ENCODE assay signal across 17 cellular contexts in genomic region chr13:48596128-48596429, GRCh38. TPM values are rescaled to one million over a fixed set of nuclear protein-coding genes. Genes with fewer than 3 reads are reported as not detected.
DNase-seq lines count a peak whose midpoint lies in the region; ATAC-seq, FAIRE-seq and TF ChIP-seq lines count a peak whose summit lies in the region.
"Had no signal": no experiment of that assay in that cellular context is flagged by ENCODE, and none has a peak within 500 bp of the region (broad histone marks: within the 10 kb centered on the region; RNA-seq: fewer than 3 reads in every experiment).

No MANE protein-coding gene starts in this region.

- 0 out of 2 replicates have a peak overlapping the region, but pooled peaks have one; percentile 2 for H3K4me3 ChIP-seq in OCI-LY3 (ENCODE audit: low read length)
- no peak overlapping the region for H3K4me3 ChIP-seq in H1 (ENCODE audit: extremely low read depth in 1 of 4, insufficient read depth in 2 of 4, low read depth in 3 of 4, low read length in 4 of 4)
- H3K4me3 ChIP-seq in neuronal stem cell (ENCODE audit: low read length in 2 of 2) = no peak overlapping the region
- H3K4me3 ChIP-seq in uterus = no peak overlapping the region
- H3K4me3 ChIP-seq: GM12878, GM23338, SJCRH30 had no signal

- H2BK120ac ChIP-seq in H1 (replicated peaks; ENCODE audit: low read depth, low read length) = peak overlapping the region; percentile 84
- no peak overlapping the region for H2BK120ac ChIP-seq in neuronal stem cell (ENCODE audit: low read depth, low read length)

- no peak overlapping the region for H3K23ac ChIP-seq in H1 (ENCODE audit: insufficient read length)
- no peak overlapping the region for H3K23ac ChIP-seq in neuronal stem cell (ENCODE audit: low read depth, low read length, poor library complexity)

- TF ChIP-seq RAD21 in H1 (IDR thresholded peaks at IDR 0.05 in 1 of 2, conservative IDR thresholded peaks at IDR 0.05 in 1 of 2; ENCODE audit: low read depth in 2 of 2, low read length in 2 of 2) = no peak

- no peak overlapping the region for H3K56ac ChIP-seq in H1 (replicated peaks; ENCODE audit: insufficient read length, low read depth, low read length)

- intact Hi-C loops in uterus (cut with DNase I; ENCODE audit: low total_unique reads) = no loop called here

- no peaks in the 10 kb centered on the region; the same call in 1 of the 2 replicates for H3K23me2 ChIP-seq in H1 (ENCODE audit: low read depth, low read length)

- no peak overlapping the region; the same call in 1 of the 2 replicates for H2BK12ac ChIP-seq in H1 (ENCODE audit: low read depth, low read length)
- H2BK12ac ChIP-seq in neuronal stem cell (ENCODE audit: low read length) = no peak overlapping the region

- TF ChIP-seq CTCF in OCI-LY3 (IDR thresholded peaks at IDR 0.05; ENCODE audit: low read depth, low read length) (no peak), H1 (IDR thresholded peaks at IDR 0.05; ENCODE audit: control extremely low read depth in 1 of 3, insufficient read depth in 1 of 3, low read depth in 1 of 3, low read length in 3 of 3) (no peak), uterus (IDR thresholded peaks at IDR 0.05) (no peak)

- no peak for TF ChIP-seq EP300 in H1 (IDR thresholded peaks at IDR 0.05; ENCODE audit: borderline replicate concordance in 1 of 2, low read depth in 2 of 2, low read length in 2 of 2)

- H3K27me3 ChIP-seq in OCI-LY3 (ENCODE audit: low read depth, low read length) (no peaks in the 10 kb centered on the region), H1 (replicated peaks in 1 of 4; ENCODE audit: control insufficient read depth in 3 of 4, extremely low read depth in 1 of 4, insufficient read depth in 3 of 4, low read length in 3 of 4) (no peaks in the 10 kb centered on the region), neuronal stem cell (ENCODE audit: control insufficient read depth in 3 of 3, insufficient read depth in 3 of 3, low read depth in 1 of 3, low read length in 3 of 3) (no peaks in the 10 kb centered on the region), uterus (no peaks in the 10 kb centered on the region)
- H3K27me3 ChIP-seq: SJCRH30 had no signal

- CTCF ChIA-PET in H1 (lab: Charles Lee; ENCODE audit: partially characterized antibody) = interaction anchor here (0.7 to 4.7 kb wide), 12 partner anchors 13 to 407 kb away, joined by 3 to 68 read pairs (median 6); no protein-coding TSS in a partner anchor

- peaks cover 53% of the 10 kb centered on the region for H3K4me1 ChIP-seq in OCI-LY3 (ENCODE audit: low read length)
- H3K4me1 ChIP-seq in H1 (replicated peaks in 1 of 4; ENCODE audit: control insufficient read depth in 3 of 4, insufficient read depth in 4 of 4, low read length in 3 of 4) = peaks cover 8 to 25% (median 19%) of the 10 kb centered on the region in 4 experiments
- H3K4me1 ChIP-seq in neuronal stem cell (ENCODE audit: control insufficient read depth in 2 of 2, insufficient read depth in 1 of 2, low read depth in 1 of 2, low read length in 2 of 2) = peaks cover 0 to 13% of the 10 kb centered on the region in 2 donors
- no peaks in the 10 kb centered on the region for H3K4me1 ChIP-seq in uterus

- no peak overlapping the region for H2BK5ac ChIP-seq in H1 (ENCODE audit: low read depth, low read length)
- H2BK5ac ChIP-seq in neuronal stem cell (ENCODE audit: low read length) = no peak overlapping the region

- no peaks in the 10 kb centered on the region for H3K79me1 ChIP-seq in H1 (ENCODE audit: low read depth, low read length)
- no peaks in the 10 kb centered on the region for H3K79me1 ChIP-seq in neuronal stem cell (ENCODE audit: low read depth, low read length)

- WGBS in H1 (ENCODE audit: extremely low coverage in 1 of 2, insufficient coverage in 1 of 2, insufficient read length in 1 of 2, insufficient replicate concordance in 2 of 2, low coverage in 1 of 2, low lambda C conversion rate in 2 of 2, missing lambda C conversion rate in 1 of 2), 2 experiments = 94% methylated on average over 2 of the region's 2 CpGs; no CpG with 5 or more reads in 1 of the 2 experiments
- WGBS in neuronal stem cell (ENCODE audit: extremely low coverage in 2 of 2, insufficient read length in 2 of 2, insufficient replicate concordance in 1 of 2), 2 donors = no CpG with 5 or more reads among the region's 2 CpGs

- DNase-seq in NCI-H146 treated with DMSO at 0.1 percent for 48 hours (lab: John Stamatoyannopoulos, UW; ENCODE audit: unreplicated experiment) (peak; percentile 2), NCI-H146 (lab: John Stamatoyannopoulos, UW) (no peak), H1 (ENCODE audit: low read depth in 1 of 2, low spot score in 2 of 2) (no peak), neuronal stem cell (ENCODE audit: low spot score) (no peak), uterus (no peak), SIG-M5 treated with dmso at 0.1 percent for 504 hours (lab: John Stamatoyannopoulos, UW; ENCODE audit: unreplicated experiment) (no peak)
- DNase-seq: NCI-H1417 treated with DMSO at 0.1 percent for 48 hours, NCI-H2029 treated with DMSO at 0.1 percent for 48 hours, NCI-H446 treated with DMSO at 0.1 percent for 48 hours had no signal

- H2BK15ac ChIP-seq in H1 (ENCODE audit: low read length) (no peak overlapping the region), neuronal stem cell (ENCODE audit: low read length) (no peak overlapping the region)

- H4K8ac ChIP-seq in H1 (ENCODE audit: extremely low read depth, insufficient read depth, low read length) (no peak overlapping the region), neuronal stem cell (ENCODE audit: low read depth, low read length) (no peak overlapping the region)

- no peak overlapping the region for H3K4ac ChIP-seq in H1 (replicated peaks; ENCODE audit: insufficient read length, low read depth, low read length)
- no peak overlapping the region for H3K4ac ChIP-seq in neuronal stem cell (ENCODE audit: low read length)

- H3K9ac ChIP-seq in OCI-LY3 (ENCODE audit: low read length) (peak overlapping the region; percentile 25; the same call in 1 of the 2 replicates), H1 (replicated peaks in 1 of 4; ENCODE audit: extremely low read depth in 1 of 4, low read depth in 3 of 4, low read length in 3 of 4) (no peak overlapping the region), neuronal stem cell (ENCODE audit: low read depth, low read length, poor library complexity) (no peak overlapping the region)

- TF ChIP-seq POLR2A in H1 (IDR thresholded peaks at IDR 0.05; ENCODE audit: control extremely low read depth in 1 of 2, low read depth in 2 of 2, low read length in 2 of 2) = no peak
- TF ChIP-seq POLR2A in uterus (IDR thresholded peaks at IDR 0.05) = no peak

- no peaks in the 10 kb centered on the region for H4K20me1 ChIP-seq in OCI-LY3 (ENCODE audit: insufficient read depth, low read length)
- no peaks in the 10 kb centered on the region for H4K20me1 ChIP-seq in H1 (replicated peaks in 1 of 2; ENCODE audit: control insufficient read depth in 1 of 2, insufficient read depth in 2 of 2, low read length in 2 of 2)

- H3K9me3 ChIP-seq in OCI-LY3 (ENCODE audit: insufficient read depth, low read length) (no peaks in the 10 kb centered on the region), H1 (ENCODE audit: insufficient read depth in 2 of 2, low read depth in 1 of 2, low read length in 1 of 2) (0 out of 4 replicates have a peak, but pooled peaks cover 4 to 5% of the 10 kb centered on the region in 2 experiments), neuronal stem cell (replicated peaks in 1 of 2; ENCODE audit: control insufficient read depth in 2 of 2, insufficient read depth in 1 of 2, low read depth in 1 of 2, low read length in 2 of 2) (peaks cover 0 to 5% of the 10 kb centered on the region in 2 donors), uterus (no peaks in the 10 kb centered on the region)
- H3K9me3 ChIP-seq: SJCRH30 had no signal

- H3K18ac ChIP-seq in H1 (ENCODE audit: extremely low read depth, low read length) (no peak overlapping the region), neuronal stem cell (ENCODE audit: low read length) (peak overlapping the region; percentile 2)

- H2BK20ac ChIP-seq in H1 (ENCODE audit: low read length) = no peak overlapping the region

- H3K14ac ChIP-seq in H1 (ENCODE audit: insufficient read length) = no peak overlapping the region
- H3K14ac ChIP-seq in neuronal stem cell (ENCODE audit: low read length) = no peak overlapping the region

- peak overlapping the region; percentile 86 for H4K91ac ChIP-seq in H1 (replicated peaks; ENCODE audit: insufficient read length, low read length)
- no peak overlapping the region for H4K91ac ChIP-seq in neuronal stem cell (ENCODE audit: low read depth, low read length, poor library complexity)

- H4K5ac ChIP-seq in H1 (ENCODE audit: insufficient read length, low read depth, low read length) = no peak overlapping the region

- H2AFZ ChIP-seq in OCI-LY3 (ENCODE audit: low read depth, low read length) (peak overlapping the region; percentile 84), H1 (ENCODE audit: low read length) (no peak overlapping the region; the same call in 1 of the 2 replicates), neuronal stem cell (ENCODE audit: low read length) (no peak overlapping the region)

- no peak for FAIRE-seq in H1 (lab: Jason Lieb, UNC)

- H2AK5ac ChIP-seq in H1 (ENCODE audit: low read depth, low read length) (no peak overlapping the region), neuronal stem cell (ENCODE audit: low read depth, low read length) (no peak overlapping the region)

- H3K79me2 ChIP-seq in OCI-LY3 (ENCODE audit: low read length) (no peaks in the 10 kb centered on the region), H1 (ENCODE audit: control insufficient read depth in 1 of 2, insufficient read depth in 2 of 2, low read length in 2 of 2) (no peaks in the 10 kb centered on the region)

- POLR2A ChIA-PET in H1 (lab: Charles Lee; ENCODE audit: partially characterized antibody) = no interaction called here

- no peak for ATAC-seq in HG03095 (IDR thresholded peaks at IDR 0.05; ENCODE audit: unreplicated experiment)

- H3K27ac ChIP-seq in OCI-LY3 (ENCODE audit: low read length) (no peak overlapping the region), H1 (ENCODE audit: low read depth, low read length) (no peak overlapping the region), neuronal stem cell (replicated peaks; ENCODE audit: low read length) (no peak overlapping the region), uterus (no peak overlapping the region)
- H3K27ac ChIP-seq: SJCRH30 had no signal

- H3K4me2 ChIP-seq in OCI-LY3 (ENCODE audit: low read length) = peak overlapping the region; percentile 35
- no peak overlapping the region for H3K4me2 ChIP-seq in H1 (ENCODE audit: insufficient read depth in 1 of 2, low read depth in 2 of 2, low read length in 2 of 2)
- no peak overlapping the region for H3K4me2 ChIP-seq in neuronal stem cell (ENCODE audit: insufficient read depth, low read length, poor library complexity, severe bottlenecking)

- H3K36me3 ChIP-seq in OCI-LY3 (replicated peaks; ENCODE audit: low read depth, low read length) (no peaks in the 10 kb centered on the region), H1 (ENCODE audit: control insufficient read depth in 2 of 4, insufficient read depth in 4 of 4, low read length in 3 of 4) (no peaks in the 10 kb centered on the region), neuronal stem cell (replicated peaks in 1 of 2; ENCODE audit: control insufficient read depth in 2 of 2, insufficient read depth in 2 of 2, low read length in 2 of 2) (no peaks in the 10 kb centered on the region), uterus (no peaks in the 10 kb centered on the region)
- H3K36me3 ChIP-seq: SJCRH30 had no signal

RNA-seq across cellular contexts. Expression of gene CYSLTR2, which starts 57.6 kb away (rescaled TPM):
- not detected in 2 replicates for total RNA-seq in H1 (2021; fragmentation: NEBNext Ultra II Directional; extraction: Animal tissue kit (Norgen Biotek cat#: 25700))
- polyA plus RNA-seq in H1 (2011; rRNA removed) = not detected in 2 replicates
- polyA plus RNA-seq in H1 (2011; cell fraction: cytosol; rRNA removed) = not detected
- not detected for polyA plus RNA-seq in H1 (2011; cell fraction: nucleus; rRNA removed)
- polyA plus RNA-seq in H1 (2012, experiment 1 of 2) = 0.04 TPM in 1 of 4 replicates, not detected in the others
- polyA plus RNA-seq in H1 (2012, experiment 2 of 2) = not detected
- polyA plus RNA-seq in H1 (2013, experiment 1 of 2) = not detected
- not detected for polyA plus RNA-seq in H1 (2013, experiment 2 of 2)
- not detected in 2 replicates for polyA minus RNA-seq in H1 (2011; rRNA and poly(A)+ RNA removed)
- polyA minus RNA-seq in H1 (2011; cell fraction: cytosol; rRNA and poly(A)+ RNA removed) = not detected
- not detected for polyA minus RNA-seq in H1 (2011; cell fraction: nucleus; rRNA and poly(A)+ RNA removed)
- 0.01 TPM for polyA plus RNA-seq in neuronal stem cell (2013, experiment 1 of 2)
- 0.01 TPM for polyA plus RNA-seq in neuronal stem cell (2013, experiment 2 of 2)
- total RNA-seq in uterus = 1 to 10 TPM in 1 of 4 donors, under 1 TPM in 3; 0.15 to 1.6 (median 0.42) TPM
- total RNA-seq: GM23338, MCF 10A, SJCRH30 had no signal
- polyA plus RNA-seq: AG04450, GM23338, IgD-negative memory B cell had no signal
